8 cellular contexts compared by ENCODE assay signal in the genomic region with DNA sequence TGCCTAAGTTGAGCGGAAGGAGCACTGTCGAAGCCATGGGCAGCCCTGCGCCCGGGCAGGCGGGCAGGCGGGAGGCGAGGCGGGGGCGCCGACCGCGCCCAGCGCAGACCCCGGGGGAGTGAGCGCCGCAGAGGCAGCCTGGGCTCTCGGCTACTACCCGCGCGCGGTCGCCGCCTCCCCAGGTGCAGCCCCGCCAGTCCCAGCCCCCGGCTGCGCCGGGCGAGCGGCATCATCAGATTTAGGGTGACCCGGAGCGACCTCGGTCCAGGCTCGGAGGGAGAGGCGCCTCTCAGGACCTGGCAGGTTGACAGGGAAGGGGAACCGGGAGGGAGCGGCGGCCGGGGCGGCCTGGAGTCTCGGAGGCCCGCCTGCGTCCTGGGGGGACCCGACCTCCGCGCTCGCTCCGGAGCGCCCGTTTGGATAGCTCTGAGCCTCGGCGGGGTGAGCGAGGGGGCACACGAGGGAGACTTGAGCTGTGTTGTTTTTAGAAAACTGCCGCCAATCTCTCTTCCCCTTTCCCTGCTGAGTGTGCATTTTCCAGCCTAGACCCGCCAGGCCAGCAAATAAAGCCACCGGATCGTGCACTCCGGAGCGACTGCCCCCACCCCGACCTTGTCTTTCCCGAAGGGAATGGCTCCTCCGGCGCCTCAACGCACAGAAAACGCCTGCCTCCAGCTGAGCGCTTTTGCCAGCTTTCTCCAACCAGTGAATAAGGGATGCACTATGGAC. TPM values are rescaled to one million over a fixed set of nuclear protein-coding genes. Genes with fewer than 3 reads are reported as not detected.
DNase-seq lines count a peak whose midpoint lies in the region; TF ChIP-seq lines count a peak whose summit lies in the region.

No MANE protein-coding gene starts in this region.

- H3K4me1 ChIP-seq in adipocyte (ENCODE audit: control insufficient read depth, insufficient read depth, low read length) (peaks cover 43% of the 10 kb centered on the region), left ventricle myocardium inferior (peaks cover 79% of the 10 kb centered on the region)

- no peaks in the 10 kb centered on the region for H3K9me3 ChIP-seq in adipocyte (ENCODE audit: control insufficient read depth, low read length)
- no peaks in the 10 kb centered on the region for H3K9me3 ChIP-seq in left ventricle myocardium inferior (replicated peaks)

- H3K27ac ChIP-seq in left ventricle myocardium inferior (replicated peaks): peak overlapping the region; percentile 99

- H3K27ac Mint-ChIP-seq in progenitor cell of endocrine pancreas: peak overlapping the region; percentile 95

- intact Hi-C loops in left ventricle myocardium inferior (cut with micrococcal nuclease): loop anchor here (10.0 kb wide), 1 partner anchor 142 kb away; no protein-coding TSS in a partner anchor

- peak overlapping the region; percentile 96 for H3K9ac ChIP-seq in adipocyte (ENCODE audit: low read length)

- H3K36me3 ChIP-seq in adipocyte (ENCODE audit: control insufficient read depth, insufficient read depth, low read length, severe bottlenecking): no peaks in the 10 kb centered on the region
- H3K36me3 ChIP-seq in left ventricle myocardium inferior: no peaks in the 10 kb centered on the region

- no peak for DNase-seq in AG10803 (ENCODE audit: low read depth)
- DNase-seq in HFF-Myc (ENCODE audit: extremely low read depth, low read depth): no peak
- DNase-seq in adipocyte (ENCODE audit: low read depth): peak; percentile 73
- DNase-seq in left ventricle myocardium inferior: peak; percentile 78
- peak; percentile 28 for DNase-seq in progenitor cell of endocrine pancreas (ENCODE audit: low spot score, unreplicated experiment)
- no peak for DNase-seq in NCI-H226
- DNase-seq in COR-L47 (lab: John Stamatoyannopoulos, UW): no peak
- no peak for DNase-seq in central memory CD4-positive, alpha-beta T cell

- peaks cover 21% of the 10 kb centered on the region for H3K4me1 Mint-ChIP-seq in progenitor cell of endocrine pancreas (ENCODE audit: low read depth)

- peak overlapping the region; percentile 94 for H3K4me3 ChIP-seq in AG10803 (ENCODE audit: low read length)
- H3K4me3 ChIP-seq in HFF-Myc (replicated peaks; ENCODE audit: low read depth, low read length): peak overlapping the region; percentile 86
- peak overlapping the region; percentile 94 for H3K4me3 ChIP-seq in adipocyte (ENCODE audit: low read length)
- H3K4me3 ChIP-seq in left ventricle myocardium inferior: peak overlapping the region; percentile 82

- H3K27me3 ChIP-seq in adipocyte (replicated peaks; ENCODE audit: control insufficient read depth, insufficient read depth, low read length): no peaks in the 10 kb centered on the region
- H3K27me3 ChIP-seq in left ventricle myocardium inferior (ENCODE audit: low read depth): no peaks in the 10 kb centered on the region

- TF ChIP-seq CTCF in AG10803 (conservative IDR thresholded peaks at IDR 0.05; ENCODE audit: low read length) (no peak), HFF-Myc (IDR thresholded peaks at IDR 0.05; ENCODE audit: low read depth, low read length, missing control alignments) (no peak), left ventricle myocardium inferior (IDR thresholded peaks at IDR 0.05; ENCODE audit: borderline replicate concordance) (no peak), progenitor cell of endocrine pancreas (IDR thresholded peaks at IDR 0.05; ENCODE audit: unreplicated experiment) (no peak)

- peaks cover 13% of the 10 kb centered on the region for H3K27me3 Mint-ChIP-seq in progenitor cell of endocrine pancreas

- H3K36me3 Mint-ChIP-seq in progenitor cell of endocrine pancreas (ENCODE audit: insufficient read depth): no peaks in the 10 kb centered on the region

- H3K4me3 Mint-ChIP-seq in progenitor cell of endocrine pancreas (ENCODE audit: low read depth): peak overlapping the region; percentile 83

- H3K9me3 Mint-ChIP-seq in progenitor cell of endocrine pancreas (ENCODE audit: low read depth): no peaks in the 10 kb centered on the region

RNA-seq across cellular contexts. Expression of a gene that starts 2.3 kb away (rescaled TPM):
- total RNA-seq in left ventricle myocardium inferior (168 TPM), progenitor cell of endocrine pancreas (33.4 and 37.0 TPM in 2 replicates)

Comparison
In these comparisons a context has a peak if more than half of its experiments do, and no peak if none do; other contexts are left out.
1. DNase-seq: peak in adipocyte (single experiment), left ventricle myocardium inferior (single experiment) and progenitor cell of endocrine pancreas (single experiment); none in AG10803 (single experiment), HFF-Myc (single experiment), NCI-H226 (single experiment), COR-L47 (single experiment) and central memory CD4-positive, alpha-beta T cell (single experiment).
2. Peak in every context shown above with its lines, with median percentiles within 50 percentile points of each other: H3K4me3 ChIP-seq.